ENCODE assay signal across 29 cellular contexts in genomic region chr3:194287977-194288706, GRCh38.
A peak's percentile ranks its signal among the peaks of the same experiment; 100 is the strongest.
DNase-seq lines count a peak whose midpoint lies in the region; ATAC-seq and TF ChIP-seq lines count a peak whose summit lies in the region.
"Had no signal": no experiment of that assay in that cellular context is flagged by ENCODE, and none has a peak within 500 bp of the region (broad histone marks: within the 10 kb centered on the region; RNA-seq: fewer than 3 reads in every experiment).

No MANE protein-coding gene starts in this region.

- no peak overlapping the region for H2BK12ac ChIP-seq in neuronal stem cell (ENCODE audit: low read length)

- no peak for TF ChIP-seq CTCF in DND-41 (IDR thresholded peaks at IDR 0.05; ENCODE audit: borderline replicate concordance, extremely low read depth, low read length, poor library complexity, severe bottlenecking)
- peak; percentile 8 for TF ChIP-seq CTCF in brain microvascular endothelial cell (IDR thresholded peaks at IDR 0.05; ENCODE audit: low read depth, low read length, missing control alignments)
- no peak for TF ChIP-seq CTCF in CD4-positive, alpha-beta T cell (IDR thresholded peaks at IDR 0.05)

- DNase-seq in DND-41 (no peak), NCI-H2081 treated with DMSO at 0.1 percent for 48 hours (lab: John Stamatoyannopoulos, UW) (peak; percentile 43), brain microvascular endothelial cell (no peak), neuronal stem cell (ENCODE audit: low spot score) (no peak)
- no peak for DNase-seq in activated CD4-positive, CD25-positive, alpha-beta regulatory T cell (lab: John Stamatoyannopoulos, UW)
- no peak for DNase-seq in effector CD8-positive, alpha-beta T cell (lab: John Stamatoyannopoulos, UW)
- DNase-seq in CD4-positive, alpha-beta T cell = no peak
- DNase-seq: activated CD4-positive, alpha-beta memory T cell treated with anti-CD3 and anti-CD28 coated beads, Interleukin-2, amount 10 ng/mL, durations not matched to agents 7 days and 5 days; activated CD4-positive, alpha-beta T cell treated with anti-CD3 and anti-CD28 coated beads for 1 hour; activated CD8-positive, alpha-beta memory T cell treated with anti-CD3 and anti-CD28 coated beads, Interleukin-2, amount 50 U/mL, for 48 hours; activated naive CD4-positive, alpha-beta T cell treated with Interleukin-2 at 50 U/mL for 16 hours; AML-193; CD4-positive, CD25-positive, alpha-beta regulatory T cell; hippocampal formation; immature natural killer cell; Karpas-422; left colon; NCI-H1436 treated with DMSO at 0.1 percent for 48 hours; NCI-H2107; T-helper 2 cell; testis had no signal

- no peak overlapping the region for H4K8ac ChIP-seq in neuronal stem cell (ENCODE audit: low read depth, low read length)

- no peak overlapping the region for H2AFZ ChIP-seq in DND-41 (ENCODE audit: low read depth, low read length)
- no peak overlapping the region for H2AFZ ChIP-seq in neuronal stem cell (ENCODE audit: low read length)

- no peak overlapping the region for H4K91ac ChIP-seq in neuronal stem cell (ENCODE audit: low read depth, low read length, poor library complexity)

- H3K79me2 ChIP-seq in DND-41 (ENCODE audit: insufficient read depth, low read length) = no peaks in the 10 kb centered on the region

- no peak overlapping the region for H3K23ac ChIP-seq in neuronal stem cell (ENCODE audit: low read depth, low read length, poor library complexity)

- H3K4ac ChIP-seq in neuronal stem cell (ENCODE audit: low read length) = no peak overlapping the region

- H2AK5ac ChIP-seq in neuronal stem cell (ENCODE audit: low read depth, low read length) = no peak overlapping the region

- H3K36me3 Mint-ChIP-seq in CD4-positive, alpha-beta T cell (ENCODE audit: low read depth) = no peaks in the 10 kb centered on the region
- H3K36me3 Mint-ChIP-seq: CD4-positive, CD25-positive, alpha-beta regulatory T cell; immature natural killer cell had no signal

- ATAC-seq in DND-41 (ENCODE audit: insufficient read depth, low read depth) (0 out of 3 replicates have a peak, but pooled peaks have one; percentile 35), GM21381 (IDR thresholded peaks at IDR 0.05; ENCODE audit: unreplicated experiment) (no peak)
- no peak for ATAC-seq in CD4-positive, alpha-beta T cell (ENCODE audit: poor library complexity)
- ATAC-seq: left colon had no signal

- no peaks in the 10 kb centered on the region for H3K9me3 Mint-ChIP-seq in CD4-positive, alpha-beta T cell
- H3K9me3 Mint-ChIP-seq: stimulated activated naive CD8-positive, alpha-beta T cell treated with anti-CD3 and anti-CD28 coated beads, Interleukin-15, Interleukin-2, amounts not matched to agents 100 ng/mL and 50 ng/mL, for 24 hours had no signal

- POLR2A ChIA-PET in CD4-positive, alpha-beta T cell (lab: Charles Lee) = no interaction called here

- no peak overlapping the region for H3K4me3 ChIP-seq in DND-41 (ENCODE audit: low read depth in 1 of 2, low read length in 2 of 2)
- no peak overlapping the region for H3K4me3 ChIP-seq in brain microvascular endothelial cell (ENCODE audit: low read depth, low read length)
- H3K4me3 ChIP-seq in neuronal stem cell (ENCODE audit: low read length in 2 of 2) = no peak overlapping the region
- H3K4me3 ChIP-seq: A549, smooth muscle cell, testis had no signal

- no peak overlapping the region for H3K4me3 Mint-ChIP-seq in CD4-positive, alpha-beta T cell
- H3K4me3 Mint-ChIP-seq: activated CD4-positive, alpha-beta memory T cell treated with anti-CD3 and anti-CD28 coated beads, Interleukin-2, amount 10 ng/mL, durations not matched to agents 7 days and 5 days; activated T-helper 1 cell treated with anti-CD3 and anti-CD28 coated beads, Interleukin-12 subunit alpha, Interleukin-12 subunit beta, Interleukin-2, Interleukin-4 antibody, amounts not matched to agents 30 ng/mL and 10 ng/mL and 1 ng/mL, durations not matched to agents 14 hours and 24 hours and 36 hours; brain; CD4-positive, CD25-positive, alpha-beta regulatory T cell; immature natural killer cell; stimulated activated naive CD8-positive, alpha-beta T cell treated with anti-CD3 and anti-CD28 coated beads, Interleukin-15, Interleukin-2, amounts not matched to agents 100 ng/mL and 50 ng/mL, for 24 hours had no signal

- H3K9ac ChIP-seq in DND-41 (ENCODE audit: low read depth, low read length) (no peak overlapping the region), neuronal stem cell (ENCODE audit: low read depth, low read length, poor library complexity) (no peak overlapping the region)

- in situ Hi-C loops in brain microvascular endothelial cell (cut with HindIII; ENCODE audit: low pct_ligation_motif_present, low sequenced_read_pairs) = no loop called here

- CTCF ChIA-PET in CD4-positive, alpha-beta T cell (lab: Charles Lee) = no interaction called here

- H3K27me3 ChIP-seq in DND-41 (ENCODE audit: insufficient read depth, low read length, poor library complexity) (no peaks in the 10 kb centered on the region), brain microvascular endothelial cell (replicated peaks) (peaks cover 54% of the 10 kb centered on the region), neuronal stem cell (ENCODE audit: control insufficient read depth in 3 of 3, insufficient read depth in 3 of 3, low read depth in 1 of 3, low read length in 3 of 3) (peaks cover 0 to under 1% (median 0%) of the 10 kb centered on the region in 3 experiments)
- no peaks in the 10 kb centered on the region for H3K27me3 ChIP-seq in CD4-positive, alpha-beta T cell (ENCODE audit: control insufficient read depth, insufficient read depth, low read length)
- H3K27me3 ChIP-seq: testis had no signal

- H2BK120ac ChIP-seq in neuronal stem cell (ENCODE audit: low read depth, low read length) = no peak overlapping the region

- no peak overlapping the region for H3K14ac ChIP-seq in neuronal stem cell (ENCODE audit: low read length)

- H3K36me3 ChIP-seq in DND-41 (ENCODE audit: insufficient read depth, low read length) (no peaks in the 10 kb centered on the region), brain microvascular endothelial cell (replicated peaks) (no peaks in the 10 kb centered on the region), neuronal stem cell (replicated peaks in 1 of 2; ENCODE audit: control insufficient read depth in 2 of 2, insufficient read depth in 2 of 2, low read length in 2 of 2) (no peaks in the 10 kb centered on the region)

- no peak overlapping the region for H3K27ac Mint-ChIP-seq in CD4-positive, alpha-beta T cell
- H3K27ac Mint-ChIP-seq: activated CD4-positive, alpha-beta memory T cell treated with anti-CD3 and anti-CD28 coated beads, Interleukin-2, amount 10 ng/mL, durations not matched to agents 7 days and 5 days; activated T-helper 1 cell treated with anti-CD3 and anti-CD28 coated beads, Interleukin-12 subunit alpha, Interleukin-12 subunit beta, Interleukin-2, Interleukin-4 antibody, amounts not matched to agents 30 ng/mL and 10 ng/mL and 1 ng/mL, durations not matched to agents 14 hours and 24 hours and 36 hours; CD4-positive, CD25-positive, alpha-beta regulatory T cell; immature natural killer cell; nephron; stimulated activated naive CD8-positive, alpha-beta T cell treated with anti-CD3 and anti-CD28 coated beads, Interleukin-15, Interleukin-2, amounts not matched to agents 100 ng/mL and 50 ng/mL, for 24 hours had no signal

- no peaks in the 10 kb centered on the region for H3K4me1 Mint-ChIP-seq in CD4-positive, alpha-beta T cell (ENCODE audit: low read depth)
- H3K4me1 Mint-ChIP-seq: activated CD4-positive, alpha-beta memory T cell treated with anti-CD3 and anti-CD28 coated beads, Interleukin-2, amount 10 ng/mL, durations not matched to agents 7 days and 5 days; CD4-positive, CD25-positive, alpha-beta regulatory T cell; immature natural killer cell had no signal

- H3K27me3 Mint-ChIP-seq in CD4-positive, alpha-beta T cell = peaks cover 5% of the 10 kb centered on the region

- H3K4me1 ChIP-seq in DND-41 (ENCODE audit: insufficient read depth, low read length) (peaks cover 6% of the 10 kb centered on the region; the same call in 1 of the 2 replicates), neuronal stem cell (ENCODE audit: control insufficient read depth in 2 of 2, insufficient read depth in 1 of 2, low read depth in 1 of 2, low read length in 2 of 2) (peaks cover 27 to 34% of the 10 kb centered on the region in 2 donors)
- H3K4me1 ChIP-seq: A549, testis had no signal

- no peaks in the 10 kb centered on the region for H3K79me1 ChIP-seq in neuronal stem cell (ENCODE audit: low read depth, low read length)

- H2BK5ac ChIP-seq in neuronal stem cell (ENCODE audit: low read length) = no peak overlapping the region

- peak overlapping the region; percentile 29 for H3K18ac ChIP-seq in neuronal stem cell (ENCODE audit: low read length)

- H3K27ac ChIP-seq in DND-41 (ENCODE audit: low read length) = no peak overlapping the region
- no peak overlapping the region for H3K27ac ChIP-seq in brain microvascular endothelial cell
- no peak overlapping the region for H3K27ac ChIP-seq in neuronal stem cell (replicated peaks; ENCODE audit: low read length)
- H3K27ac ChIP-seq in CD4-positive, alpha-beta T cell (ENCODE audit: low read depth, low read length) = no peak overlapping the region
- H3K27ac ChIP-seq: A549, HL-60, testis had no signal

- H3K4me2 ChIP-seq in DND-41 (ENCODE audit: insufficient read depth, low read length) = no peak overlapping the region
- no peak overlapping the region for H3K4me2 ChIP-seq in neuronal stem cell (ENCODE audit: insufficient read depth, low read length, poor library complexity, severe bottlenecking)
- H3K4me2 ChIP-seq: A549, smooth muscle cell had no signal

- no peak overlapping the region for H2BK15ac ChIP-seq in neuronal stem cell (ENCODE audit: low read length)

- H3K9me3 ChIP-seq in DND-41 (ENCODE audit: insufficient read depth, low read length, severe bottlenecking) (peaks cover 5% of the 10 kb centered on the region), neuronal stem cell (replicated peaks in 1 of 2; ENCODE audit: control insufficient read depth in 2 of 2, insufficient read depth in 1 of 2, low read depth in 1 of 2, low read length in 2 of 2) (peaks cover 0 to 5% of the 10 kb centered on the region in 2 donors)
- H3K9me3 ChIP-seq in CD4-positive, alpha-beta T cell (ENCODE audit: control insufficient read depth, low read length) = no peaks in the 10 kb centered on the region
- H3K9me3 ChIP-seq: A549, testis had no signal

- intact Hi-C loops in CD4-positive, alpha-beta T cell (cut with DNase I, micrococcal nuclease) = no loop called here

- no CpG with 5 or more reads among the region's 5 CpGs for WGBS in neuronal stem cell (ENCODE audit: extremely low coverage in 2 of 2, insufficient read length in 2 of 2, insufficient replicate concordance in 1 of 2), 2 donors

- no peaks in the 10 kb centered on the region for H4K20me1 ChIP-seq in DND-41 (ENCODE audit: insufficient read depth, low read length)
